In genomic region chr17:55726440-55726839, GRCh38 we compare ENCODE assay signal across 8 cellular contexts. TPM values are rescaled to one million over a fixed set of nuclear protein-coding genes. Genes with fewer than 3 reads are reported as not detected.
DNase-seq lines count a peak whose midpoint lies in the region; ATAC-seq and TF ChIP-seq lines count a peak whose summit lies in the region.

No MANE protein-coding gene starts in this region.

- 34 to 35% methylated on average over 2 of the region's 2 CpGs for WGBS in esophagus squamous epithelium, 2 donors

- H3K4me3 ChIP-seq in esophagus squamous epithelium: no peak overlapping the region

- peak overlapping the region in 3 of 4 donors; percentile 33 to 81 (median 67) for H3K27ac ChIP-seq in esophagus squamous epithelium

- TF ChIP-seq POLR2A in esophagus squamous epithelium (IDR thresholded peaks at IDR 0.05) (no peak), GM18505 (IDR thresholded peaks at IDR 0.05; ENCODE audit: borderline replicate concordance, extremely low read depth, insufficient read depth, insufficient read length) (no peak)

- H3K4me1 ChIP-seq in esophagus squamous epithelium: peaks cover 4 to 47% (median 16%) of the 10 kb centered on the region in 3 donors

- H3K36me3 ChIP-seq in esophagus squamous epithelium: no peaks in the 10 kb centered on the region

- DNase-seq in DMS79 treated with DMSO at 0.1 percent for 48 hours (lab: John Stamatoyannopoulos, UW): peak; percentile 63
- DNase-seq in NCI-H510A treated with DMSO at 0.1 percent for 48 hours (lab: John Stamatoyannopoulos, UW): peak; percentile 74
- no peak for DNase-seq in esophagus squamous epithelium (lab: John Stamatoyannopoulos, UW)
- peak; percentile 81 for DNase-seq in sciatic nerve (ENCODE audit: low spot score)
- DNase-seq in 8988T: no peak
- no peak for DNase-seq in putamen (ENCODE audit: low spot score)

- TF ChIP-seq CTCF in esophagus squamous epithelium (IDR thresholded peaks at IDR 0.05): no peak

- intact Hi-C loops in esophagus squamous epithelium (cut with DNase I): no loop called here
- intact Hi-C loops in sciatic nerve (cut with DNase I): no loop called here

- ATAC-seq in sciatic nerve (peak; percentile 57), GM18505 (IDR thresholded peaks at IDR 0.05; ENCODE audit: unreplicated experiment) (no peak), HG02763 (IDR thresholded peaks at IDR 0.05; ENCODE audit: unreplicated experiment) (no peak)

- H3K27me3 ChIP-seq in esophagus squamous epithelium: no peaks in the 10 kb centered on the region

- no peaks in the 10 kb centered on the region for H3K9me3 ChIP-seq in esophagus squamous epithelium

RNA-seq across cellular contexts. Expression of gene TMEM100, which starts 3.8 kb away (rescaled TPM):
- 1 to 10 TPM in 3 of 4 donors, not detected in 1; 1.1 to 7.8 (median 3.1) TPM for total RNA-seq in esophagus squamous epithelium
- 13.5 TPM for total RNA-seq in sciatic nerve

RNA-seq across cellular contexts. Expression of gene PCTP, which starts 24.4 kb away (rescaled TPM):
- 10 to 100 TPM in 2 of 4 donors, 1 to 10 TPM in 2; 6.9 to 13.6 (median 9.7) TPM for total RNA-seq in esophagus squamous epithelium
- 20.3 TPM for total RNA-seq in sciatic nerve

Comparison
In these comparisons a context has a peak if more than half of its experiments do, and no peak if none do; other contexts are left out.
1. DNase-seq: peak in DMS79 treated with DMSO at 0.1 percent for 48 hours (single experiment), NCI-H510A treated with DMSO at 0.1 percent for 48 hours (single experiment) and sciatic nerve (single experiment); none in esophagus squamous epithelium (single experiment), 8988T (single experiment) and putamen (single experiment).